ENCODE assay signal across 8 cellular contexts in genomic region chr7:135557455-135558336, GRCh38. TPM values are rescaled to one million over a fixed set of nuclear protein-coding genes. Genes with fewer than 3 reads are reported as not detected.
DNase-seq lines count a peak whose midpoint lies in the region; ATAC-seq, FAIRE-seq and TF ChIP-seq lines count a peak whose summit lies in the region.

NUP205 (plus strand) TSS chr7:135557917; CDS start chr7:135557945, 28 bp downstream.

- H3K4me3 ChIP-seq in adipocyte (ENCODE audit: low read length), result peak within 1 kb of the TSS; percentile 96
- H3K4me3 ChIP-seq in heart left ventricle, result peak within 1 kb of the TSS; percentile 67 to 98 (median 88)
- peak within 1 kb of the TSS; percentile 75 to 95 (median 92) for H3K4me3 ChIP-seq in upper lobe of left lung

- no peaks in the 10 kb centered on the region for H3K9me3 ChIP-seq in adipocyte (ENCODE audit: control insufficient read depth, low read length)
- H3K9me3 ChIP-seq in heart left ventricle, result no peaks in the 10 kb centered on the region
- no peaks in the 10 kb centered on the region for H3K9me3 ChIP-seq in upper lobe of left lung

- peak within 1 kb of the TSS; percentile 92 to 100 (median 96) for H3K27ac ChIP-seq in heart left ventricle
- H3K27ac ChIP-seq in upper lobe of left lung, result peak within 1 kb of the TSS; percentile 91 to 98 (median 93)

- TF ChIP-seq POLR2A in GM12891 (IDR thresholded peaks at IDR 0.05; ENCODE audit: low read depth, low read length) (peak; percentile 93), heart left ventricle (IDR thresholded peaks at IDR 0.05) (no peak), upper lobe of left lung (IDR thresholded peaks at IDR 0.05) (peak in 2 of 4 donors; percentile 38 to 41)

- H3K4me1 ChIP-seq in adipocyte (ENCODE audit: control insufficient read depth, insufficient read depth, low read length) (peaks cover 9% of the 10 kb centered on the region), heart left ventricle (peaks cover 0 to 33% (median 9%) of the 10 kb centered on the region in 12 donors), upper lobe of left lung (peaks cover 9 to 30% (median 13%) of the 10 kb centered on the region in 4 donors)

- TF ChIP-seq CTCF in heart left ventricle (IDR thresholded peaks at IDR 0.05) (peak in 5 of 12 donors; percentile 7 to 12 (median 8)), upper lobe of left lung (IDR thresholded peaks at IDR 0.05) (peak in 5 of 6 experiments; percentile 12 to 57 (median 30))

- WGBS in heart left ventricle, 4 donors, result 3 to 5% (median 3%) methylated on average over 27 to 38 of the region's 38 CpGs
- WGBS in upper lobe of left lung, 2 donors, result 4 to 5% methylated on average over 16 to 38 of the region's 38 CpGs

- H3K27me3 ChIP-seq in adipocyte (replicated peaks; ENCODE audit: control insufficient read depth, insufficient read depth, low read length) (no peaks in the 10 kb centered on the region), heart left ventricle (no peaks in the 10 kb centered on the region), upper lobe of left lung (no peaks in the 10 kb centered on the region)

- intact Hi-C loops in heart left ventricle (cut with DNase I) (loop anchor here (1.0 to 10.0 kb wide), 8 partner anchors 45 to 277 kb away; partner anchors contain the start of gene CNOT4 (in 8 of the 10)), posterior cingulate gyrus (cut with DNase I) (loop anchor here (1.0 kb wide), 2 partner anchors 47 to 276 kb away; partner anchors contain the start of gene CNOT4)

- ATAC-seq in HG02678 (IDR thresholded peaks at IDR 0.05; ENCODE audit: unreplicated experiment) (peak; percentile 63), heart left ventricle (peak; percentile 92 to 97 (median 94)), upper lobe of left lung (ENCODE audit: low FRiP score in 2 of 2) (peak; percentile 94 to 98)

- peak within 1 kb of the TSS; percentile 93 for H3K9ac ChIP-seq in adipocyte (ENCODE audit: low read length)

- FAIRE-seq in GM12891 (lab: Jason Lieb, UNC), result peak; percentile 89

- no peak for TF ChIP-seq EP300 in upper lobe of left lung (IDR thresholded peaks at IDR 0.05)

- DNase-seq in GM12891 (ENCODE audit: insufficient read length, low spot score) (peak; percentile 54), NCI-H1105 treated with DMSO at 0.1 percent for 48 hours (lab: John Stamatoyannopoulos, UW) (peak; percentile 93), SW480 (ENCODE audit: low spot score) (peak; percentile 84), adipocyte (ENCODE audit: low read depth) (peak; percentile 86), heart left ventricle (peak; percentile 68 to 84 (median 73)), posterior cingulate gyrus (peak; percentile 41 to 95 (median 72)), upper lobe of left lung (peak; percentile 54 to 61)

- no peaks in the 10 kb centered on the region for H3K36me3 ChIP-seq in adipocyte (ENCODE audit: control insufficient read depth, insufficient read depth, low read length, severe bottlenecking)
- H3K36me3 ChIP-seq in heart left ventricle, result no peaks in the 10 kb centered on the region
- H3K36me3 ChIP-seq in upper lobe of left lung, result no peaks in the 10 kb centered on the region

TF ChIP-seq in GM12891, 5 proteins besides CTCF, POLR2A, EP300 and RAD21:
- TF ChIP-seq SPI1 (IDR thresholded peaks at IDR 0.05; ENCODE audit: low read depth, low read length), result no peak
- TF ChIP-seq TAF1 (IDR thresholded peaks at IDR 0.05; ENCODE audit: low read depth, low read length), result peak; percentile 84; the same call in 1 of the 2 replicates
- TF ChIP-seq POU2F2 (IDR thresholded peaks at IDR 0.05; ENCODE audit: low read depth, low read length), result peak; percentile 74; the same call in 1 of the 2 replicates
- TF ChIP-seq PAX5 (IDR thresholded peaks at IDR 0.05; ENCODE audit: insufficient read depth, low read length, severe bottlenecking), result no peak
- TF ChIP-seq POLR2AphosphoS5 (IDR thresholded peaks at IDR 0.05; ENCODE audit: low read depth, low read length), result peak; percentile 84

RNA-seq across cellular contexts. Expression of gene NUP205, which starts in this region (rescaled TPM):
- 42.5 TPM for polyA plus RNA-seq in GM12891 (2012; ENCODE audit: low read depth, missing spikeins)
- total RNA-seq in heart left ventricle (10 to 100 TPM in 8 of 9 donors, 1 to 10 TPM in 1; 9.4 to 18.6 (median 13.6) TPM), upper lobe of left lung (10 to 100 TPM; 27.4 to 41.9 (median 33.1) TPM)
- 10 to 100 TPM; 11.7 to 16.3 TPM for polyA plus RNA-seq in heart left ventricle

Comparison
In these comparisons a context has a peak if more than half of its experiments do, and no peak if none do; other contexts are left out.
1. Peak in every context shown above with its lines: DNase-seq, ATAC-seq, H3K4me3 ChIP-seq and H3K27ac ChIP-seq.